Comparison of ENCODE assay signal across 1 cellular context in genomic region chr20:49928411-49929141, GRCh38.
TF ChIP-seq lines count a peak whose summit lies in the region.

No MANE protein-coding gene starts in this region.

TF ChIP-seq in HEK293, 187 proteins besides CTCF, POLR2A, EP300 and RAD21 (continued from another document):
- TF ChIP-seq, protein P1, sequence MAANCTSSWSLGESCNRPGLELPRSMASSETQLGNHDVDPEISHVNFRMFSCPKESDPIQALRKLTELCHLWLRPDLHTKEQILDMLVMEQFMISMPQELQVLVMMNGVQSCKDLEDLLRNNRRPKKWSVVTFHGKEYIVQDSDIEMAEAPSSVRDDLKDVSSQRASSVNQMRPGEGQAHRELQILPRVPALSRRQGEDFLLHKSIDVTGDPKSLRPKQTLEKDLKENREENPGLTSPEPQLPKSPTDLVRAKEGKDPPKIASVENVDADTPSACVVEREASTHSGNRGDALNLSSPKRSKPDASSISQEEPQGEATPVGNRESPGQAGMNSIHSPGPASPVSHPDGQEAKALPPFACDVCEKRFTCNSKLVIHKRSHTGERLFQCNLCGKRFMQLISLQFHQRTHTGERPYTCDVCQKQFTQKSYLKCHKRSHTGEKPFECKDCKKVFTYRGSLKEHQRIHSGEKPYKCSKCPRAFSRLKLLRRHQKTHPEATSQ (tag by site-specific recombination; IDR thresholded peaks at IDR 0.05) = no peak
- TF ChIP-seq TRIM28 (IDR thresholded peaks at IDR 0.05; ENCODE audit: borderline replicate concordance, low read length) = peak; percentile 58; the same call in 1 of the 2 replicates
- TF ChIP-seq ZNF561 (tag by site-specific recombination; IDR thresholded peaks at IDR 0.05; ENCODE audit: borderline replicate concordance) = 0 out of 2 replicates have a peak, but pooled peaks have one; percentile 21
- TF ChIP-seq ZNF157 (tag by site-specific recombination; IDR thresholded peaks at IDR 0.05) = no peak
- TF ChIP-seq SCRT2 (tag by site-specific recombination; IDR thresholded peaks at IDR 0.05) = peak; percentile 40; the same call in 1 of the 2 replicates
- TF ChIP-seq, protein P2, sequence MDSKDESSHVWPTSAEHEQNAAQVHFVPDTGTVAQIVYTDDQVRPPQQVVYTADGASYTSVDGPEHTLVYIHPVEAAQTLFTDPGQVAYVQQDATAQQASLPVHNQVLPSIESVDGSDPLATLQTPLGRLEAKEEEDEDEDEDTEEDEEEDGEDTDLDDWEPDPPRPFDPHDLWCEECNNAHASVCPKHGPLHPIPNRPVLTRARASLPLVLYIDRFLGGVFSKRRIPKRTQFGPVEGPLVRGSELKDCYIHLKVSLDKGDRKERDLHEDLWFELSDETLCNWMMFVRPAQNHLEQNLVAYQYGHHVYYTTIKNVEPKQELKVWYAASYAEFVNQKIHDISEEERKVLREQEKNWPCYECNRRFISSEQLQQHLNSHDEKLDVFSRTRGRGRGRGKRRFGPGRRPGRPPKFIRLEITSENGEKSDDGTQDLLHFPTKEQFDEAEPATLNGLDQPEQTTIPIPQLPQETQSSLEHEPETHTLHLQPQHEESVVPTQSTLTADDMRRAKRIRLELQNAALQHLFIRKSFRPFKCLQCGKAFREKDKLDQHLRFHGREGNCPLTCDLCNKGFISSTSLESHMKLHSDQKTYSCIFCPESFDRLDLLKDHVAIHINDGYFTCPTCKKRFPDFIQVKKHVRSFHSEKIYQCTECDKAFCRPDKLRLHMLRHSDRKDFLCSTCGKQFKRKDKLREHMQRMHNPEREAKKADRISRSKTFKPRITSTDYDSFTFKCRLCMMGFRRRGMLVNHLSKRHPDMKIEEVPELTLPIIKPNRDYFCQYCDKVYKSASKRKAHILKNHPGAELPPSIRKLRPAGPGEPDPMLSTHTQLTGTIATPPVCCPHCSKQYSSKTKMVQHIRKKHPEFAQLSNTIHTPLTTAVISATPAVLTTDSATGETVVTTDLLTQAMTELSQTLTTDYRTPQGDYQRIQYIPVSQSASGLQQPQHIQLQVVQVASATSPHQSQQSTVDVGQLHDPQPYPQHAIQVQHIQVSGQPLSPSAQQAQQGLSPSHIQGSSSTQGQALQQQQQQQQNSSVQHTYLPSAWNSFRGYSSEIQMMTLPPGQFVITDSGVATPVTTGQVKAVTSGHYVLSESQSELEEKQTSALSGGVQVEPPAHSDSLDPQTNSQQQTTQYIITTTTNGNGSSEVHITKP (tag by site-specific recombination; IDR thresholded peaks at IDR 0.05) = 0 out of 2 replicates have a peak, but pooled peaks have one; percentile 23
- TF ChIP-seq ZNF791 (tag by site-specific recombination; IDR thresholded peaks at IDR 0.05) = no peak
- TF ChIP-seq ZNF654 (tag by site-specific recombination; IDR thresholded peaks at IDR 0.05; ENCODE audit: low read depth) = peak; percentile 60
- TF ChIP-seq HOXA7 (CRISPR knock-in tag; IDR thresholded peaks at IDR 0.05; ENCODE audit: borderline replicate concordance) = no peak
- TF ChIP-seq ZNF2 (tag by site-specific recombination; IDR thresholded peaks at IDR 0.05) = peak; percentile 59; the same call in 1 of the 2 replicates
- no peak for TF ChIP-seq ZNF248 (tag by site-specific recombination; IDR thresholded peaks at IDR 0.05)
